ENCODE assay signal across 1 cellular context in genomic region chr3:120095226-120096165, GRCh38.
A peak's percentile ranks its signal among the peaks of the same experiment; 100 is the strongest.
TF ChIP-seq lines count a peak whose summit lies in the region.

No MANE protein-coding gene starts in this region.

TF ChIP-seq in HepG2, 621 proteins besides CTCF, POLR2A, EP300 and RAD21 (continued from another document and continues in another):
- TF ChIP-seq, protein P1, sequence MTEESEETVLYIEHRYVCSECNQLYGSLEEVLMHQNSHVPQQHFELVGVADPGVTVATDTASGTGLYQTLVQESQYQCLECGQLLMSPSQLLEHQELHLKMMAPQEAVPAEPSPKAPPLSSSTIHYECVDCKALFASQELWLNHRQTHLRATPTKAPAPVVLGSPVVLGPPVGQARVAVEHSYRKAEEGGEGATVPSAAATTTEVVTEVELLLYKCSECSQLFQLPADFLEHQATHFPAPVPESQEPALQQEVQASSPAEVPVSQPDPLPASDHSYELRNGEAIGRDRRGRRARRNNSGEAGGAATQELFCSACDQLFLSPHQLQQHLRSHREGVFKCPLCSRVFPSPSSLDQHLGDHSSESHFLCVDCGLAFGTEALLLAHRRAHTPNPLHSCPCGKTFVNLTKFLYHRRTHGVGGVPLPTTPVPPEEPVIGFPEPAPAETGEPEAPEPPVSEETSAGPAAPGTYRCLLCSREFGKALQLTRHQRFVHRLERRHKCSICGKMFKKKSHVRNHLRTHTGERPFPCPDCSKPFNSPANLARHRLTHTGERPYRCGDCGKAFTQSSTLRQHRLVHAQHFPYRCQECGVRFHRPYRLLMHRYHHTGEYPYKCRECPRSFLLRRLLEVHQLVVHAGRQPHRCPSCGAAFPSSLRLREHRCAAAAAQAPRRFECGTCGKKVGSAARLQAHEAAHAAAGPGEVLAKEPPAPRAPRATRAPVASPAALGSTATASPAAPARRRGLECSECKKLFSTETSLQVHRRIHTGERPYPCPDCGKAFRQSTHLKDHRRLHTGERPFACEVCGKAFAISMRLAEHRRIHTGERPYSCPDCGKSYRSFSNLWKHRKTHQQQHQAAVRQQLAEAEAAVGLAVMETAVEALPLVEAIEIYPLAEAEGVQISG (CRISPR knock-in tag; IDR thresholded peaks at IDR 0.05), result peak; percentile 70
- TF ChIP-seq ZFP36L1 (CRISPR knock-in tag; IDR thresholded peaks at IDR 0.05), result no peak; the same call in 1 of the 2 replicates
- peak; percentile 78 for TF ChIP-seq ZNF710 (CRISPR knock-in tag; IDR thresholded peaks at IDR 0.05; ENCODE audit: borderline replicate concordance)
- no peak for TF ChIP-seq MNT (IDR thresholded peaks at IDR 0.05)
- TF ChIP-seq, protein P2, sequence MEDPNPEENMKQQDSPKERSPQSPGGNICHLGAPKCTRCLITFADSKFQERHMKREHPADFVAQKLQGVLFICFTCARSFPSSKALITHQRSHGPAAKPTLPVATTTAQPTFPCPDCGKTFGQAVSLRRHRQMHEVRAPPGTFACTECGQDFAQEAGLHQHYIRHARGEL (CRISPR knock-in tag; IDR thresholded peaks at IDR 0.05), result no peak
- TF ChIP-seq, protein P3, sequence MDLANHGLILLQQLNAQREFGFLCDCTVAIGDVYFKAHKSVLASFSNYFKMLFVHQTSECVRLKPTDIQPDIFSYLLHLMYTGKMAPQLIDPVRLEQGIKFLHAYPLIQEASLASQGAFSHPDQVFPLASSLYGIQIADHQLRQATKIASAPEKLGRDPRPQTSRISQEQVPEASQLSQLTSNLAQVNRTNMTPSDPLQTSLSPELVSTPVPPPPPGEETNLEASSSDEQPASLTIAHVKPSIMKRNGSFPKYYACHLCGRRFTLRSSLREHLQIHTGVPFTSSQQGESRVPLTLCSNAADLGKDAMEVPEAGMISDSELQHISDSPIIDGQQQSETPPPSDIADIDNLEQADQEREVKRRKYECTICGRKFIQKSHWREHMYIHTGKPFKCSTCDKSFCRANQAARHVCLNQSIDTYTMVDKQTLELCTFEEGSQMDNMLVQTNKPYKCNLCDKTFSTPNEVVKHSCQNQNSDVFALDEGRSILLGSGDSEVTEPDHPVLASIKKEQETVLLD (CRISPR knock-in tag; IDR thresholded peaks at IDR 0.05; ENCODE audit: low read depth), result no peak
- TF ChIP-seq SIN3A (IDR thresholded peaks at IDR 0.05; ENCODE audit: borderline replicate concordance, low read depth, low read length), result peak; percentile 19; the same call in 1 of the 2 replicates
- TF ChIP-seq HCFC1 (IDR thresholded peaks at IDR 0.05; ENCODE audit: low read depth, low read length), result no peak
- peak; percentile 45 for TF ChIP-seq ARID5B (CRISPR knock-in tag; IDR thresholded peaks at IDR 0.05)
- TF ChIP-seq ZNF747 (CRISPR knock-in tag; IDR thresholded peaks at IDR 0.05; ENCODE audit: borderline replicate concordance), result peak; percentile 77
- TF ChIP-seq, protein P4, sequence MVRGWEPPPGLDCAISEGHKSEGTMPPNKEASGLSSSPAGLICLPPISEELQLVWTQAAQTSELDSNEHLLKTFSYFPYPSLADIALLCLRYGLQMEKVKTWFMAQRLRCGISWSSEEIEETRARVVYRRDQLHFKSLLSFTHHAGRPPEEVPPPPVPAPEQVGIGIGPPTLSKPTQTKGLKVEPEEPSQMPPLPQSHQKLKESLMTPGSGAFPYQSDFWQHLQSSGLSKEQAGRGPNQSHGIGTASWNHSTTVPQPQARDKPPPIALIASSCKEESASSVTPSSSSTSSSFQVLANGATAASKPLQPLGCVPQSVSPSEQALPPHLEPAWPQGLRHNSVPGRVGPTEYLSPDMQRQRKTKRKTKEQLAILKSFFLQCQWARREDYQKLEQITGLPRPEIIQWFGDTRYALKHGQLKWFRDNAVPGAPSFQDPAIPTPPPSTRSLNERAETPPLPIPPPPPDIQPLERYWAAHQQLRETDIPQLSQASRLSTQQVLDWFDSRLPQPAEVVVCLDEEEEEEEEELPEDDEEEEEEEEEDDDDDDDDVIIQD (CRISPR knock-in tag; IDR thresholded peaks at IDR 0.05; ENCODE audit: low read depth), result peak; percentile 33; the same call in 1 of the 2 replicates
- TF ChIP-seq ISL2 (CRISPR knock-in tag; IDR thresholded peaks at IDR 0.05), result peak; percentile 41; the same call in 1 of the 2 replicates
- TF ChIP-seq SOX5 (CRISPR knock-in tag; IDR thresholded peaks at IDR 0.05; ENCODE audit: borderline replicate concordance), result 0 out of 2 replicates have a peak, but pooled peaks have one; percentile 18
- no peak for TF ChIP-seq PTBP1 (IDR thresholded peaks at IDR 0.05; ENCODE audit: low read depth, low read length, poor library complexity, severe bottlenecking)
- TF ChIP-seq KDM6A (CRISPR knock-in tag; IDR thresholded peaks at IDR 0.05; ENCODE audit: low read depth), result no peak
- peak; percentile 71; the same call in 1 of the 2 replicates for TF ChIP-seq HNF1B (CRISPR knock-in tag; IDR thresholded peaks at IDR 0.05)
- TF ChIP-seq ZBTB14 (CRISPR knock-in tag; IDR thresholded peaks at IDR 0.05), result no peak
- no peak for TF ChIP-seq SP140L (CRISPR knock-in tag; IDR thresholded peaks at IDR 0.05; ENCODE audit: borderline replicate concordance)
- TF ChIP-seq ZNF337 (CRISPR knock-in tag; IDR thresholded peaks at IDR 0.05; ENCODE audit: borderline replicate concordance, low read depth), result no peak
- no peak; the same call in 1 of the 2 replicates for TF ChIP-seq ZBTB38 (CRISPR knock-in tag; IDR thresholded peaks at IDR 0.05)
- TF ChIP-seq, protein P5, sequence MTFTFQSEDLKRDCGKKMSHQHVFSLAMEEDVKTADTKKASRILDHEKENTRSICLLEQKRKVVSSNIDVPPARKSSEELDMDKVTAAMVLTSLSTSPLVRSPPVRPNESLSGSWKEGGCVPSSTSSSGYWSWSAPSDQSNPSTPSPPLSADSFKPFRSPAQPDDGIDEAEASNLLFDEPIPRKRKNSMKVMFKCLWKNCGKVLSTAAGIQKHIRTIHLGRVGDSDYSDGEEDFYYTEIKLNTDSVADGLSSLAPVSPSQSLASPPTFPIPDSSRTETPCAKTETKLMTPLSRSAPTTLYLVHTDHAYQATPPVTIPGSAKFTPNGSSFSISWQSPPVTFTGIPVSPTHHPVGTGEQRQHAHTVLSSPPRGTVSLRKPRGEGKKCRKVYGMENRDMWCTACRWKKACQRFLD (CRISPR knock-in tag; IDR thresholded peaks at IDR 0.05; ENCODE audit: borderline replicate concordance), result peak; percentile 80; the same call in 1 of the 2 replicates
- TF ChIP-seq FOXO1 (CRISPR knock-in tag; IDR thresholded peaks at IDR 0.05), result peak; percentile 60
- peak; percentile 93; the same call in 1 of the 2 replicates for TF ChIP-seq SNAI1 (CRISPR knock-in tag; IDR thresholded peaks at IDR 0.05; ENCODE audit: borderline replicate concordance)
- TF ChIP-seq, protein P6, sequence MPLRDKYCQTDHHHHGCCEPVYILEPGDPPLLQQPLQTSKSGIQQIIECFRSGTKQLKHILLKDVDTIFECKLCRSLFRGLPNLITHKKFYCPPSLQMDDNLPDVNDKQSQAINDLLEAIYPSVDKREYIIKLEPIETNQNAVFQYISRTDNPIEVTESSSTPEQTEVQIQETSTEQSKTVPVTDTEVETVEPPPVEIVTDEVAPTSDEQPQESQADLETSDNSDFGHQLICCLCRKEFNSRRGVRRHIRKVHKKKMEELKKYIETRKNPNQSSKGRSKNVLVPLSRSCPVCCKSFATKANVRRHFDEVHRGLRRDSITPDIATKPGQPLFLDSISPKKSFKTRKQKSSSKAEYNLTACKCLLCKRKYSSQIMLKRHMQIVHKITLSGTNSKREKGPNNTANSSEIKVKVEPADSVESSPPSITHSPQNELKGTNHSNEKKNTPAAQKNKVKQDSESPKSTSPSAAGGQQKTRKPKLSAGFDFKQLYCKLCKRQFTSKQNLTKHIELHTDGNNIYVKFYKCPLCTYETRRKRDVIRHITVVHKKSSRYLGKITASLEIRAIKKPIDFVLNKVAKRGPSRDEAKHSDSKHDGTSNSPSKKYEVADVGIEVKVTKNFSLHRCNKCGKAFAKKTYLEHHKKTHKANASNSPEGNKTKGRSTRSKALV (CRISPR knock-in tag; IDR thresholded peaks at IDR 0.05), result peak; percentile 93
- TF ChIP-seq, protein P7, sequence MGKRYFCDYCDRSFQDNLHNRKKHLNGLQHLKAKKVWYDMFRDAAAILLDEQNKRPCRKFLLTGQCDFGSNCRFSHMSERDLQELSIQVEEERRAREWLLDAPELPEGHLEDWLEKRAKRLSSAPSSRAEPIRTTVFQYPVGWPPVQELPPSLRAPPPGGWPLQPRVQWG (CRISPR knock-in tag; IDR thresholded peaks at IDR 0.05; ENCODE audit: borderline replicate concordance, low read depth), result no peak
- no peak for TF ChIP-seq ZBTB3 (CRISPR knock-in tag; IDR thresholded peaks at IDR 0.05; ENCODE audit: borderline replicate concordance, low read depth)
- TF ChIP-seq TCF12 (IDR thresholded peaks at IDR 0.05), result no peak
- peak; percentile 53; the same call in 1 of the 2 replicates for TF ChIP-seq TCF12 (CRISPR knock-in tag; IDR thresholded peaks at IDR 0.05)
